ENCODE assay signal across 8 cellular contexts in the genomic region with DNA sequence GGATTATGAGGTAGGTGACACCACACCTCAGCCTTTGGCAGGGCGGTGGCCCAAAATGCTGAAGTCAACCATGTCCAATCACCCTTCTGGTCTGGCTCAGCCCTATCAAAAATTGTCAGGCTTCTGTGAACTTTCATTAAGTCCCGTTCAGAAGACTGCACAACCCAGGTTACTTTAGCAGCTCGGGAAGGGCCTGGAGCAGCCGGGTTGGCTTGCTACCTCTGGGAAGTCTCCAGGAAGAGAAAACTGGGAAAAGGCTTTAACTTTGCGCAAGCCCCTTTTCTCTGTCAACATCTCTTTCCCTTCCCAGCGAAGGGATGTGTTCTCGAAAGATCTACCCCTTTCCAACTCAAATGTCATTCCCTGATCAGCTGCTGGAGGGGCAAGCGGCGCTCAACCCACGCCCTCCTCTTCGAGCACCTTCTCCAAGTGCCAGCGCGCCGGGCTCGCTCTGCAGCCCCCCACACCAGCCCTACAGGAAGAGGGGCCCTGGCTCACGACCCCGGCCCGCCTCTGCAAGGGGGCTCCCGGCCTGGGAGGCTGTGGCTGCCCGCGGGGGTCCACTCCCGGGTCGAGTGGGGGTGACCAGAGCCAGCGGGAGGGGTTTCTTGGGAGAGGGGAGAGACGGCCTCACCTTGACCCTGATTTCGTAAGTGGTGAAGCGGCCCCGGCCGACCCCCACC. TPM values are rescaled to one million over a fixed set of nuclear protein-coding genes. Genes with fewer than 3 reads are reported as not detected.
DNase-seq lines count a peak whose midpoint lies in the region; ATAC-seq and TF ChIP-seq lines count a peak whose summit lies in the region.

No MANE protein-coding gene starts in this region.

- TF ChIP-seq CTCF in WI38 (IDR thresholded peaks at IDR 0.05; ENCODE audit: low read depth, low read length) (no peak), lung (IDR thresholded peaks at IDR 0.05; ENCODE audit: control extremely low read depth, extremely low read depth) (no peak)

- H3K27me3 Mint-ChIP-seq in stimulated activated naive CD8-positive, alpha-beta T cell treated with anti-CD3 and anti-CD28 coated beads, Interleukin-15, Interleukin-2, amounts not matched to agents 100 ng/mL and 50 ng/mL, for 24 hours: no peaks in the 10 kb centered on the region

- WGBS in lung, 2 donors: 0 to 1% methylated on average over 29 of the region's 29 CpGs

- H3K9me3 Mint-ChIP-seq in stimulated activated naive CD8-positive, alpha-beta T cell treated with anti-CD3 and anti-CD28 coated beads, Interleukin-15, Interleukin-2, amounts not matched to agents 100 ng/mL and 50 ng/mL, for 24 hours: no peaks in the 10 kb centered on the region

- peaks cover 43% of the 10 kb centered on the region for H3K4me1 Mint-ChIP-seq in stimulated activated naive CD8-positive, alpha-beta T cell treated with anti-CD3 and anti-CD28 coated beads, Interleukin-15, Interleukin-2, amounts not matched to agents 100 ng/mL and 50 ng/mL, for 24 hours (ENCODE audit: low read depth)

- peak overlapping the region; percentile 96 for H3K4me3 ChIP-seq in WI38 (ENCODE audit: low read depth, low read length)
- H3K4me3 ChIP-seq in effector memory CD4-positive, alpha-beta T cell (ENCODE audit: insufficient read depth, low read depth, low read length, poor library complexity, severe bottlenecking): peak overlapping the region; percentile 98
- H3K4me3 ChIP-seq in lung: peak overlapping the region; percentile 94

- in situ Hi-C loops in G401 (cut with HindIII; ENCODE audit: low sequenced_read_pairs): no loop called here

- DNase-seq in G401 (ENCODE audit: low spot score) (peak; percentile 60), LoVo (ENCODE audit: low spot score) (peak; percentile 41), lung (ENCODE audit: low spot score) (no peak), NCI-H2196 (lab: John Stamatoyannopoulos, UW; ENCODE audit: unreplicated experiment) (no peak)
- DNase-seq in effector memory CD4-positive, alpha-beta T cell: no peak

- peaks cover 9% of the 10 kb centered on the region for H3K4me1 ChIP-seq in effector memory CD4-positive, alpha-beta T cell (ENCODE audit: control insufficient read depth, insufficient read depth, low read length, poor library complexity, severe bottlenecking)
- H3K4me1 ChIP-seq in lung (ENCODE audit: control insufficient read depth in 2 of 2, insufficient read depth in 2 of 2, low read length in 2 of 2): peaks cover 8 to 9% of the 10 kb centered on the region in 2 donors

- peak overlapping the region; percentile 83 for H3K27ac Mint-ChIP-seq in stimulated activated naive CD8-positive, alpha-beta T cell treated with anti-CD3 and anti-CD28 coated beads, Interleukin-15, Interleukin-2, amounts not matched to agents 100 ng/mL and 50 ng/mL, for 24 hours

- H3K36me3 Mint-ChIP-seq in stimulated activated naive CD8-positive, alpha-beta T cell treated with anti-CD3 and anti-CD28 coated beads, Interleukin-15, Interleukin-2, amounts not matched to agents 100 ng/mL and 50 ng/mL, for 24 hours (ENCODE audit: low read depth): peaks cover 5% of the 10 kb centered on the region

- H3K27ac ChIP-seq in effector memory CD4-positive, alpha-beta T cell (ENCODE audit: insufficient read depth, low read length, poor library complexity, severe bottlenecking): peak overlapping the region; percentile 93
- peak overlapping the region; percentile 90 to 98 for H3K27ac ChIP-seq in lung (ENCODE audit: low read depth in 1 of 2, low read length in 1 of 2)

- peak overlapping the region; percentile 94 for H3K4me3 Mint-ChIP-seq in stimulated activated naive CD8-positive, alpha-beta T cell treated with anti-CD3 and anti-CD28 coated beads, Interleukin-15, Interleukin-2, amounts not matched to agents 100 ng/mL and 50 ng/mL, for 24 hours

- H3K27me3 ChIP-seq in effector memory CD4-positive, alpha-beta T cell (replicated peaks; ENCODE audit: control insufficient read depth, insufficient read depth, low read length, poor library complexity, severe bottlenecking): no peaks in the 10 kb centered on the region
- no peaks in the 10 kb centered on the region for H3K27me3 ChIP-seq in lung (ENCODE audit: control insufficient read depth, insufficient read depth)

- no peaks in the 10 kb centered on the region for H3K36me3 ChIP-seq in effector memory CD4-positive, alpha-beta T cell (ENCODE audit: control insufficient read depth, insufficient read depth, low read length)
- H3K36me3 ChIP-seq in lung (ENCODE audit: control insufficient read depth in 2 of 2, insufficient read depth in 2 of 2, low read length in 2 of 2): peaks cover 0 to 1% of the 10 kb centered on the region in 2 donors

- no peaks in the 10 kb centered on the region for H3K9me3 ChIP-seq in effector memory CD4-positive, alpha-beta T cell (ENCODE audit: control insufficient read depth, low read length)
- H3K9me3 ChIP-seq in lung (ENCODE audit: control insufficient read depth in 2 of 2, insufficient read depth in 1 of 2, low read length in 1 of 2): no peaks in the 10 kb centered on the region

- peak; percentile 7 for ATAC-seq in GM21825 (IDR thresholded peaks at IDR 0.05; ENCODE audit: unreplicated experiment)
- peak; percentile 3 for ATAC-seq in lung (ENCODE audit: insufficient read depth, low FRiP score)

RNA-seq across cellular contexts. Expression of a gene that starts 0.6 kb away (rescaled TPM):
- 204 and 244 TPM in 2 replicates for total RNA-seq in G401 (2014; rRNA removed; shearing (Covaris generic))
- total RNA-seq in lung: 100 to 1,000 TPM; 124 to 245 TPM
- polyA plus RNA-seq in lung: 100 to 1,000 TPM; 145 to 197 TPM

RNA-seq across cellular contexts. Expression of a gene that starts 34.6 kb away (rescaled TPM):
- 9.5 and 11.1 TPM in 2 replicates for total RNA-seq in G401 (2014; rRNA removed; shearing (Covaris generic))
- 1 to 10 TPM; 8.8 to 9.5 TPM for total RNA-seq in lung
- 1 to 10 TPM; 2.0 to 2.1 TPM for polyA plus RNA-seq in lung

Comparison
In these comparisons a context has a peak if more than half of its experiments do, and no peak if none do; other contexts are left out.
1. DNase-seq: peak in G401 (single experiment) and LoVo (single experiment); none in effector memory CD4-positive, alpha-beta T cell (0 of 3), lung (single experiment) and NCI-H2196 (single experiment).
2. Peak in every context shown above with its lines, with median percentiles within 50 percentile points of each other: H3K4me3 ChIP-seq.